Comparison of ENCODE assay signal across 14 cellular contexts in genomic region chr1:59703226-59703917, GRCh38.
DNase-seq lines count a peak whose midpoint lies in the region; ATAC-seq and TF ChIP-seq lines count a peak whose summit lies in the region.
"Had no signal": no experiment of that assay in that cellular context is flagged by ENCODE, and none has a peak within 500 bp of the region (broad histone marks: within the 10 kb centered on the region; RNA-seq: fewer than 3 reads in every experiment).

No MANE protein-coding gene starts in this region.

- no peak overlapping the region for H3K4me3 ChIP-seq in GM23248
- no peak overlapping the region for H3K4me3 ChIP-seq in spleen
- H3K4me3 ChIP-seq: pancreas had no signal

- H3K27ac ChIP-seq in GM23248 (peak overlapping the region; percentile 77), spleen (no peak overlapping the region)
- H3K27ac ChIP-seq: pancreas had no signal

- peak; percentile 56 for ATAC-seq in left ventricle myocardium superior
- ATAC-seq: esophagus mucosa, Panc1 had no signal

- no peak for TF ChIP-seq POLR2A in spleen (IDR thresholded peaks at IDR 0.05)

- no peak overlapping the region for H2AFZ ChIP-seq in GM23248

- DNase-seq in GM23248 (peak; percentile 75), brain pericyte (ENCODE audit: low read depth, low spot score) (peak; percentile 41), left ventricle myocardium superior (no peak), stromal cell of bone marrow (ENCODE audit: low read depth) (peak; percentile 65), iPS-NIHi11 (ENCODE audit: low spot score) (no peak), spleen (no peak), GF-D8 (lab: John Stamatoyannopoulos, UW) (no peak), GDM1 (lab: John Stamatoyannopoulos, UW) (no peak)
- DNase-seq: amniotic stem cell, H7, KG1, pancreas had no signal

- in situ Hi-C loops in GM23248 (cut with MboI), result no loop called here

- TF ChIP-seq CTCF in spleen (IDR thresholded peaks at IDR 0.05 in 8 of 11, conservative IDR thresholded peaks at IDR 0.05 in 3 of 11), result no peak

- H3K9me3 ChIP-seq in GM23248 (ENCODE audit: low read depth) (no peaks in the 10 kb centered on the region), spleen (no peaks in the 10 kb centered on the region)
- H3K9me3 ChIP-seq: pancreas had no signal

- intact Hi-C loops in left ventricle myocardium superior (cut with micrococcal nuclease) (no loop called here), spleen (cut with DNase I; ENCODE audit: low total_unique reads) (no loop called here)

- H3K9ac ChIP-seq in GM23248, result no peak overlapping the region

- H3F3A ChIP-seq in GM23248 (ENCODE audit: insufficient read depth), result peaks cover 48% of the 10 kb centered on the region

- H3K9me2 ChIP-seq in GM23248 (ENCODE audit: insufficient read depth), result no peaks in the 10 kb centered on the region

- WGBS in GM23248 (ENCODE audit: low coverage in 1 of 2, low lambda C conversion rate in 2 of 2, missing lambda C conversion rate in 2 of 2), 2 experiments, result 3 to 5% methylated on average over 1 of the region's 1 CpG
- 91 to 100% (median 96%) methylated on average over 1 of the region's 1 CpG for WGBS in spleen, 5 donors

- peaks cover 63% of the 10 kb centered on the region for H3K4me1 ChIP-seq in GM23248 (ENCODE audit: insufficient read depth)
- peaks cover 5 to 17% (median 10%) of the 10 kb centered on the region in 6 donors for H3K4me1 ChIP-seq in spleen

- no peaks in the 10 kb centered on the region for H3K79me2 ChIP-seq in GM23248 (ENCODE audit: insufficient read depth)

- no peaks in the 10 kb centered on the region for H4K20me1 ChIP-seq in GM23248 (ENCODE audit: insufficient read depth)

- H3K27me3 ChIP-seq in GM23248 (replicated peaks; ENCODE audit: insufficient read depth) (no peaks in the 10 kb centered on the region), spleen (replicated peaks in 1 of 7) (no peaks in the 10 kb centered on the region)
- H3K27me3 ChIP-seq: pancreas had no signal

- H3K36me3 ChIP-seq in GM23248 (ENCODE audit: low read depth) (no peaks in the 10 kb centered on the region), spleen (no peaks in the 10 kb centered on the region)
- H3K36me3 ChIP-seq: pancreas had no signal

- H3K4me2 ChIP-seq in GM23248 (ENCODE audit: unreplicated experiment), result peak overlapping the region; percentile 41

Comparison
In these comparisons a context has a peak if more than half of its experiments do, and no peak if none do; other contexts are left out.
1. DNase-seq: peak in GM23248 (single experiment), brain pericyte (single experiment) and stromal cell of bone marrow (single experiment); none in left ventricle myocardium superior (single experiment), iPS-NIHi11 (single experiment), spleen (single experiment), GF-D8 (single experiment) and GDM1 (single experiment).